Comparison of ENCODE assay signal across 17 cellular contexts in the genomic region with DNA sequence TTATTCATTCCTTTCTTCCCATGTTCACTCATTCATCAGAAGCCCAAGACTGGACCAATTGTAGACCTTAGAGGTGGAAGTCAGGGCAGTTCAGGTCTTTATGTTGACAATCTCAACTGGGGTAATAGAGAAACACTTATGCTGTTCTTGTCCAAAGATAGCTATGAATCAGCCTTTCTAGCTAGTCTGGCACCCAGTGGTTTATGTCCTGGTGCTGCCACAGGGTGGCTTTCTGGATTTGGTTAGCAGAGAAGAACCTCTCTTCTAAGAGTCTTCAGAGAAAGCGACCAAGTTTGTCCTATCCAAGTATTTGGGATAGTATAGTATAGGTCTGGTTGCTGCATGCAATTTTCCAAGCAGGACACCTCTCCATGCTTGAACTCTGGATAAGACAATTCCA.
DNase-seq lines count a peak whose midpoint lies in the region; ATAC-seq and TF ChIP-seq lines count a peak whose summit lies in the region.
"Had no signal": no experiment of that assay in that cellular context is flagged by ENCODE, and none has a peak within 500 bp of the region (broad histone marks: within the 10 kb centered on the region; RNA-seq: fewer than 3 reads in every experiment).

No MANE protein-coding gene starts in this region.

- H4K20me1 ChIP-seq in GM23248 (ENCODE audit: insufficient read depth) = no peaks in the 10 kb centered on the region

- H3K36me3 ChIP-seq in BJ (ENCODE audit: control insufficient read depth, insufficient read depth, low read length) (no peaks in the 10 kb centered on the region), GM23248 (ENCODE audit: low read depth) (no peaks in the 10 kb centered on the region), esophagus squamous epithelium (no peaks in the 10 kb centered on the region)
- H3K36me3 ChIP-seq: ascending aorta, left lung, WERI-Rb-1 had no signal

- no peak overlapping the region for H2AFZ ChIP-seq in GM23248

- POLR2A ChIA-PET in BJ (lab: Charles Lee) = no interaction called here

- H3K27ac ChIP-seq in GM23248 (no peak overlapping the region), esophagus squamous epithelium (no peak overlapping the region)
- H3K27ac ChIP-seq: ascending aorta, left lung, WERI-Rb-1 had no signal

- H3K9ac ChIP-seq in GM23248 = no peak overlapping the region

- 38 to 73% methylated on average over 1 of the region's 1 CpG for WGBS in GM23248 (ENCODE audit: low coverage in 1 of 2, low lambda C conversion rate in 2 of 2, missing lambda C conversion rate in 2 of 2), 2 experiments
- WGBS in esophagus squamous epithelium, 2 donors = 63 to 86% methylated on average over 1 of the region's 1 CpG

- no peak for ATAC-seq in GM21367 (IDR thresholded peaks at IDR 0.05; ENCODE audit: unreplicated experiment)
- ATAC-seq: esophagus mucosa, left lung had no signal

- intact Hi-C loops in esophagus squamous epithelium (cut with DNase I) = no loop called here

- DNase-seq in BJ (ENCODE audit: low read depth) = no peak
- peak; percentile 62 for DNase-seq in GM23248
- DNase-seq in SW480 (ENCODE audit: low spot score) = peak; percentile 17
- DNase-seq in kidney tubule cell (ENCODE audit: low spot score) = peak; percentile 32
- DNase-seq in DMS79 treated with DMSO at 0.1 percent for 48 hours (lab: John Stamatoyannopoulos, UW) = no peak
- no peak for DNase-seq in G401 (ENCODE audit: low spot score)
- DNase-seq in esophagus squamous epithelium (lab: John Stamatoyannopoulos, UW) = no peak
- DNase-seq: activated effector memory CD4-positive, alpha-beta T cell treated with anti-CD3 and anti-CD28 coated beads, Interleukin-2, amount 50 U/mL, for 16 hours; CD8-positive, alpha-beta memory T cell; left lung; MM.1S; posterior cingulate gyrus; stimulated activated CD4-positive, alpha-beta T cell treated with anti-CD3 and anti-CD28 coated beads, Interleukin-12 subunit alpha, Interleukin-12 subunit beta, amount 100 ng/mL, for 4 hours; WERI-Rb-1 had no signal

- no peak for TF ChIP-seq POLR2A in esophagus squamous epithelium (IDR thresholded peaks at IDR 0.05)

- CTCF ChIA-PET in BJ (lab: Yijun Ruan, JAX) = interaction anchor here (0.7 to 1.9 kb wide), 4 partner anchors 10 to 41 kb away, joined by 3 to 13 read pairs (median 4); no protein-coding TSS in a partner anchor

- H3K9me3 ChIP-seq in GM23248 (ENCODE audit: low read depth) (no peaks in the 10 kb centered on the region), esophagus squamous epithelium (no peaks in the 10 kb centered on the region)
- H3K9me3 ChIP-seq: ascending aorta, left lung had no signal

- TF ChIP-seq CTCF in BJ (IDR thresholded peaks at IDR 0.05; ENCODE audit: insufficient read depth, low read depth, low read length) (peak; percentile 16; the same call in 1 of the 2 replicates), esophagus squamous epithelium (IDR thresholded peaks at IDR 0.05) (peak in 1 of 6 experiments; percentile 17)

- peaks cover 33% of the 10 kb centered on the region for H3K4me1 ChIP-seq in GM23248 (ENCODE audit: insufficient read depth)
- peaks cover 0 to 13% (median 8%) of the 10 kb centered on the region in 3 donors for H3K4me1 ChIP-seq in esophagus squamous epithelium
- H3K4me1 ChIP-seq: ascending aorta had no signal

- H3K4me3 ChIP-seq in BJ (ENCODE audit: low read depth, low read length) (no peak overlapping the region), GM23248 (no peak overlapping the region), esophagus squamous epithelium (no peak overlapping the region)
- H3K4me3 ChIP-seq: ascending aorta, left lung had no signal

- in situ Hi-C loops in GM23248 (cut with MboI) (no loop called here), G401 (cut with HindIII; ENCODE audit: low sequenced_read_pairs) (no loop called here)

- H3K27me3 ChIP-seq in BJ (ENCODE audit: control insufficient read depth, insufficient read depth, low read length) (peaks cover 39% of the 10 kb centered on the region), GM23248 (replicated peaks; ENCODE audit: insufficient read depth) (peaks cover 53% of the 10 kb centered on the region), esophagus squamous epithelium (peaks cover 0 to 90% (median 0%) of the 10 kb centered on the region in 4 donors)

- peaks cover 21% of the 10 kb centered on the region for H3F3A ChIP-seq in GM23248 (ENCODE audit: insufficient read depth)

- no peak overlapping the region for H3K4me2 ChIP-seq in GM23248 (ENCODE audit: unreplicated experiment)

- H3K9me2 ChIP-seq in GM23248 (ENCODE audit: insufficient read depth) = no peaks in the 10 kb centered on the region

- no peaks in the 10 kb centered on the region for H3K79me2 ChIP-seq in GM23248 (ENCODE audit: insufficient read depth)

Comparison
In these comparisons a context has a peak if more than half of its experiments do, and no peak if none do; other contexts are left out.
1. DNase-seq: peak in GM23248 (single experiment), SW480 (single experiment) and kidney tubule cell (single experiment); none in BJ (single experiment), DMS79 treated with DMSO at 0.1 percent for 48 hours (single experiment), G401 (single experiment) and esophagus squamous epithelium (single experiment).